Comparison of ENCODE assay signal across 11 cellular contexts in the genomic region with DNA sequence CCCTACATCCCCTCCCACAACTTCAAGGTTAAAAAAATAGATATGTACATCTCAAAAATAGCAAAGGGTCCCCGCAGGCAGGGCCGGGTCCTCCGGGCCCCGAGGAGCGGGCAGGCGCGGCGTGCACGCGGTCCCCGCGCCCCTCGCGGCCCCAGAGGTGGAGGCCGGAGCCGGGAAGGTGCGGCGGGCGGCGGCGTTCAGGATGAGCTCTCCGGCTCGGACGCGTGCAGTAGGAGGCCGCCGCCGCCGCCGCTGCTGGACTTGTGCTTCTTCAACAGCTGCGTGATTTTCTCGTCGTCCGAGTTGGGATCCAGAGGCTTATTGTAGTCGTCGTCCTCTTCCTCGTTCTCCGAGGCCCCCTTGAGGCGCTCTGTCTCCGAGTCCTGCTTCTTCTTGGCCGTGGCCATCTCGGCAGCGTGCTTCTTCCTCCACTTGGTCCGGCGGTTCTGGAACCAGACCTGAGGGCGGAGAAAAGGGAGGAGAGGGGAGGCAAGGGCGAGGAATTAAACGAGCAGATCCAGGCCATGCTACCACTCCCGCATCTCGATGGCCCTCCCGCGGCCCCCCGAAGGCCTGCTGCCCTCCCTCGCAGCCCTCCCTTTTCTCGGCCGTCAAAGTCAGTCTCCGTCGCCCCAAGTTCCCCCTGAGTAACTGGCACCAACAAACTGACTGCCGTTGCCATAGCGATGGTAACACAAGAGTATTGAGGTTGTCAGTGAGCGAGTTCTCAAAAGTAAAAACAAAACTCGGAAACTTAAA. TPM values are rescaled to one million over a fixed set of nuclear protein-coding genes. Genes with fewer than 3 reads are reported as not detected.
DNase-seq lines count a peak whose midpoint lies in the region; ATAC-seq, FAIRE-seq and TF ChIP-seq lines count a peak whose summit lies in the region.
"Had no signal": no experiment of that assay in that cellular context is flagged by ENCODE, and none has a peak within 500 bp of the region (broad histone marks: within the 10 kb centered on the region; RNA-seq: fewer than 3 reads in every experiment).

No MANE protein-coding gene starts in this region.

- 3% methylated on average over 56 of the region's 62 CpGs for WGBS in hepatocyte (ENCODE audit: low lambda C conversion rate, missing lambda C conversion rate)
- 2 to 8% (median 3%) methylated on average over 59 to 62 of the region's 62 CpGs for WGBS in small intestine, 3 donors

- H3K9me3 ChIP-seq in WERI-Rb-1 (ENCODE audit: severe bottlenecking) (peaks cover 2% of the 10 kb centered on the region), hepatocyte (ENCODE audit: low read depth) (no peaks in the 10 kb centered on the region), small intestine (ENCODE audit: control insufficient read depth, low read depth) (no peaks in the 10 kb centered on the region), uterus (no peaks in the 10 kb centered on the region)

- H3K36me3 ChIP-seq in WERI-Rb-1: no peaks in the 10 kb centered on the region
- no peaks in the 10 kb centered on the region for H3K36me3 ChIP-seq in hepatocyte (replicated peaks; ENCODE audit: insufficient read depth, low read depth)
- no peaks in the 10 kb centered on the region for H3K36me3 ChIP-seq in small intestine (ENCODE audit: control insufficient read depth in 2 of 2, insufficient read depth in 2 of 2, low read length in 2 of 2)
- no peaks in the 10 kb centered on the region for H3K36me3 ChIP-seq in uterus

- H3K79me2 ChIP-seq in hepatocyte: no peaks in the 10 kb centered on the region

- H2AFZ ChIP-seq in hepatocyte: peak overlapping the region; percentile 45

- ATAC-seq in GM19467 (IDR thresholded peaks at IDR 0.05; ENCODE audit: unreplicated experiment) (no peak), GM18907 (IDR thresholded peaks at IDR 0.05; ENCODE audit: unreplicated experiment) (no peak)
- ATAC-seq: esophagus mucosa had no signal

- TF ChIP-seq CTCF in WERI-Rb-1 (IDR thresholded peaks at IDR 0.05; ENCODE audit: low read depth, low read length): peak; percentile 33; the same call in 1 of the 2 replicates
- peak; percentile 26 for TF ChIP-seq CTCF in hepatocyte (IDR thresholded peaks at IDR 0.05; ENCODE audit: poor library complexity)
- no peak for TF ChIP-seq CTCF in uterus (IDR thresholded peaks at IDR 0.05)

- H3K4me1 ChIP-seq in hepatocyte (ENCODE audit: insufficient read depth): peaks cover 21% of the 10 kb centered on the region
- peaks cover 3% of the 10 kb centered on the region in 2 donors for H3K4me1 ChIP-seq in small intestine (ENCODE audit: control insufficient read depth in 2 of 2, insufficient read depth in 1 of 2, low read depth in 1 of 2, low read length in 1 of 2)
- H3K4me1 ChIP-seq in uterus: peaks cover 0 to 17% of the 10 kb centered on the region in 2 donors

- intact Hi-C loops in uterus (cut with DNase I; ENCODE audit: low total_unique reads): no loop called here

- H3K4me2 ChIP-seq in hepatocyte: peak overlapping the region; percentile 77

- FAIRE-seq in small intestine (lab: Jason Lieb, UNC): no peak

- H3K27me3 ChIP-seq in WERI-Rb-1 (ENCODE audit: insufficient read depth, low read depth, severe bottlenecking): peaks cover 79% of the 10 kb centered on the region
- H3K27me3 ChIP-seq in hepatocyte: peaks cover 100% of the 10 kb centered on the region
- peaks cover 13 to 59% of the 10 kb centered on the region in 2 donors for H3K27me3 ChIP-seq in small intestine (ENCODE audit: control insufficient read depth in 2 of 2, insufficient read depth in 2 of 2, low read length in 2 of 2)
- peaks cover 49 to 88% of the 10 kb centered on the region in 2 donors for H3K27me3 ChIP-seq in uterus

- TF ChIP-seq POLR2A in uterus (IDR thresholded peaks at IDR 0.05): no peak

- H3K9me2 ChIP-seq in hepatocyte (replicated peaks; ENCODE audit: insufficient read depth): no peaks in the 10 kb centered on the region

- H3K4me3 ChIP-seq in WERI-Rb-1 (ENCODE audit: low read depth, low read length) (peak overlapping the region; percentile 19), hepatocyte (no peak overlapping the region), small intestine (ENCODE audit: low read depth in 1 of 2, low read length in 2 of 2) (no peak overlapping the region), uterus (no peak overlapping the region)

- H4K20me1 ChIP-seq in hepatocyte (ENCODE audit: insufficient read depth, poor library complexity, severe bottlenecking): no peaks in the 10 kb centered on the region

- DNase-seq in NCI-H82 (lab: John Stamatoyannopoulos, UW) (peak; percentile 58), NCI-H82 treated with DMSO at 0.1 percent for 48 hours (lab: John Stamatoyannopoulos, UW; ENCODE audit: unreplicated experiment) (no peak), WERI-Rb-1 (peak; percentile 57), hepatocyte (ENCODE audit: low spot score) (peak; percentile 58), small intestine (peak; percentile 14), uterus (no peak)
- DNase-seq: stimulated activated CD4-positive, alpha-beta T cell treated with anti-CD3 and anti-CD28 coated beads, Interleukin-4, amount 100 ng/mL, for 4 hours had no signal

- H3K27ac ChIP-seq in WERI-Rb-1 (no peak overlapping the region), hepatocyte (no peak overlapping the region), small intestine (ENCODE audit: low read depth in 1 of 2, low read length in 1 of 2) (no peak overlapping the region), uterus (no peak overlapping the region)
- H3K27ac ChIP-seq: 22Rv1 had no signal

RNA-seq across cellular contexts. Expression of gene NKX6-1, which starts 5.8 kb away (rescaled TPM):
- not detected in 2 replicates for total RNA-seq in hepatocyte
- polyA plus RNA-seq in hepatocyte: not detected in 2 replicates
- not detected for polyA plus RNA-seq in small intestine
- not detected for total RNA-seq in uterus

Comparison
In these comparisons a context has a peak if more than half of its experiments do, and no peak if none do; other contexts are left out.
1. DNase-seq: peak in NCI-H82 (single experiment), WERI-Rb-1 (single experiment), hepatocyte (single experiment) and small intestine (single experiment); none in NCI-H82 treated with DMSO at 0.1 percent for 48 hours (single experiment) and uterus (0 of 2).
2. CTCF ChIP-seq: peak in WERI-Rb-1 (single experiment) and hepatocyte (single experiment); none in uterus (0 of 4).